Comparison of ENCODE assay signal across 19 cellular contexts in genomic region chr6:122845464-122845863, GRCh38. TPM values are rescaled to one million over a fixed set of nuclear protein-coding genes. Genes with fewer than 3 reads are reported as not detected.
DNase-seq lines count a peak whose midpoint lies in the region; ATAC-seq and TF ChIP-seq lines count a peak whose summit lies in the region.
"Had no signal": no experiment of that assay in that cellular context is flagged by ENCODE, and none has a peak within 500 bp of the region (broad histone marks: within the 10 kb centered on the region; RNA-seq: fewer than 3 reads in every experiment).

No MANE protein-coding gene starts in this region.

- H2AK5ac ChIP-seq in mesenchymal stem cell (ENCODE audit: low read length, severe bottlenecking): peak overlapping the region; percentile 4

- H3K36me3 ChIP-seq in HUES6 (ENCODE audit: control insufficient read depth, insufficient read depth, low read length) (no peaks in the 10 kb centered on the region), breast epithelium (no peaks in the 10 kb centered on the region), mesenchymal stem cell (ENCODE audit: control insufficient read depth in 1 of 2, insufficient read depth in 2 of 2, low read depth in 1 of 2, low read length in 2 of 2) (no peaks in the 10 kb centered on the region)
- H3K36me3 ChIP-seq: BLaER1 had no signal

- no peak overlapping the region for H2BK12ac ChIP-seq in mesenchymal stem cell (ENCODE audit: low read length in 2 of 2)

- H4K91ac ChIP-seq in mesenchymal stem cell (ENCODE audit: low read length): no peak overlapping the region

- no peak overlapping the region for H3K27ac Mint-ChIP-seq in chondrocyte (ENCODE audit: unreplicated experiment)
- H3K27ac Mint-ChIP-seq: CD4-positive, alpha-beta memory T cell; IgD-negative memory B cell had no signal

- peak overlapping the region; percentile 39 for H3K27ac ChIP-seq in AG04450 (ENCODE audit: low read depth, low read length)
- peak overlapping the region; percentile 58; the same call in 1 of the 2 replicates for H3K27ac ChIP-seq in HUES6 (ENCODE audit: low read depth, low read length)
- H3K27ac ChIP-seq in breast epithelium: peak overlapping the region; percentile 29 to 52
- no peak overlapping the region for H3K27ac ChIP-seq in mesenchymal stem cell (ENCODE audit: low read length, poor library complexity, severe bottlenecking)
- no peak overlapping the region for H3K27ac ChIP-seq in RWPE1
- H3K27ac ChIP-seq: BLaER1 had no signal

- H3K9me3 ChIP-seq in AG04450 (ENCODE audit: control insufficient read depth, insufficient read depth, low read length) (no peaks in the 10 kb centered on the region; the same call in 1 of the 2 replicates), HUES6 (ENCODE audit: control insufficient read depth, insufficient read depth, low read depth, low read length) (peaks cover 2% of the 10 kb centered on the region), breast epithelium (no peaks in the 10 kb centered on the region), mesenchymal stem cell (ENCODE audit: control insufficient read depth, low read length) (no peaks in the 10 kb centered on the region)
- H3K9me3 ChIP-seq: SK-N-SH had no signal

- no peak overlapping the region for H3K4me3 ChIP-seq in AG04450 (ENCODE audit: low read depth, low read length)
- 0 out of 2 replicates have a peak overlapping the region, but pooled peaks have one; percentile 3 for H3K4me3 ChIP-seq in HUES6 (ENCODE audit: low read depth, low read length)
- no peak overlapping the region for H3K4me3 ChIP-seq in breast epithelium
- H3K4me3 ChIP-seq in mesenchymal stem cell (ENCODE audit: insufficient read depth in 1 of 2, low read depth in 1 of 2, low read length in 2 of 2): peak overlapping the region in 1 of 2 experiments; percentile 70
- H3K4me3 ChIP-seq: BLaER1 had no signal

- TF ChIP-seq CTCF in AG04450 (IDR thresholded peaks at IDR 0.05; ENCODE audit: low read depth, low read length) (no peak), breast epithelium (IDR thresholded peaks at IDR 0.05) (no peak), chondrocyte (IDR thresholded peaks at IDR 0.05) (no peak), RWPE1 (conservative IDR thresholded peaks at IDR 0.05; ENCODE audit: low read depth) (no peak)

- no peak overlapping the region for H2BK5ac ChIP-seq in mesenchymal stem cell (ENCODE audit: low read depth, low read length, poor library complexity, severe bottlenecking)

- H3K4me1 ChIP-seq in HUES6 (ENCODE audit: control insufficient read depth, insufficient read depth, low read length) (peaks cover 10% of the 10 kb centered on the region), breast epithelium (no peaks in the 10 kb centered on the region), mesenchymal stem cell (ENCODE audit: control insufficient read depth, insufficient read depth, low read depth, low read length) (no peaks in the 10 kb centered on the region)
- H3K4me1 ChIP-seq: BLaER1 had no signal

- no peak for TF ChIP-seq POLR2A in breast epithelium (IDR thresholded peaks at IDR 0.05)

- no peak overlapping the region for H3K14ac ChIP-seq in mesenchymal stem cell (ENCODE audit: low read length in 2 of 2)

- no peak for ATAC-seq in left lobe of liver

- intact Hi-C loops in breast epithelium (cut with DNase I; ENCODE audit: low total_unique reads): no loop called here

- H3K79me1 ChIP-seq in mesenchymal stem cell (replicated peaks; ENCODE audit: low read length, poor library complexity, severe bottlenecking): no peaks in the 10 kb centered on the region

- H2AFZ ChIP-seq in mesenchymal stem cell (ENCODE audit: low read depth, low read length): no peak overlapping the region

- H3K4ac ChIP-seq in mesenchymal stem cell (ENCODE audit: low read depth in 1 of 2, low read length in 2 of 2): no peak overlapping the region

- H2BK15ac ChIP-seq in mesenchymal stem cell (ENCODE audit: low read depth, poor library complexity, severe bottlenecking): no peak overlapping the region

- H3K9ac ChIP-seq in HUES6 (ENCODE audit: low read length) (peak overlapping the region; percentile 54), mesenchymal stem cell (ENCODE audit: low read length) (peak overlapping the region; percentile 86)
- H3K9ac ChIP-seq: BLaER1, SK-N-SH had no signal

- H3K36me3 Mint-ChIP-seq in chondrocyte (ENCODE audit: low read depth): no peaks in the 10 kb centered on the region
- H3K36me3 Mint-ChIP-seq: CD4-positive, alpha-beta memory T cell; IgD-negative memory B cell had no signal

- H3K4me3 Mint-ChIP-seq in chondrocyte (ENCODE audit: unreplicated experiment): no peak overlapping the region
- H3K4me3 Mint-ChIP-seq: CD4-positive, alpha-beta memory T cell; IgD-negative memory B cell had no signal

- H3K9me3 Mint-ChIP-seq in chondrocyte (ENCODE audit: low read depth): no peaks in the 10 kb centered on the region
- H3K9me3 Mint-ChIP-seq: IgD-negative memory B cell had no signal

- no peak overlapping the region for H3K23ac ChIP-seq in mesenchymal stem cell (ENCODE audit: low read length in 2 of 2)

- no peak overlapping the region for H4K8ac ChIP-seq in mesenchymal stem cell (ENCODE audit: low read length)

- H3K27me3 Mint-ChIP-seq in chondrocyte (ENCODE audit: low read depth): peaks cover 6% of the 10 kb centered on the region
- H3K27me3 Mint-ChIP-seq: IgD-negative memory B cell had no signal

- CTCF ChIA-PET in AG04450 (lab: Charles Lee) (interaction anchor here (0.7 kb wide), 2 partner anchors 10 to 24 kb away, joined by 3 read pairs; no protein-coding TSS in a partner anchor), RWPE1 (lab: Yijun Ruan, JAX) (interaction anchor here (0.8 kb wide), 1 partner anchor 1598 kb away, joined by 3 read pairs; no protein-coding TSS in a partner anchor)

- H3K27me3 ChIP-seq in AG04450 (ENCODE audit: control insufficient read depth, insufficient read depth, low read length): no peaks in the 10 kb centered on the region
- no peaks in the 10 kb centered on the region for H3K27me3 ChIP-seq in HUES6 (ENCODE audit: control insufficient read depth, insufficient read depth, low read length)
- no peaks in the 10 kb centered on the region for H3K27me3 ChIP-seq in breast epithelium
- no peaks in the 10 kb centered on the region for H3K27me3 ChIP-seq in mesenchymal stem cell (ENCODE audit: control insufficient read depth in 1 of 2, insufficient read depth in 1 of 2, low read length in 2 of 2)
- H3K27me3 ChIP-seq: BLaER1 had no signal

- H3K4me2 ChIP-seq in mesenchymal stem cell (ENCODE audit: low read length, poor library complexity, severe bottlenecking): no peak overlapping the region
- H3K4me2 ChIP-seq: BLaER1 had no signal

- 86% methylated on average over 9 of the region's 9 CpGs for WGBS in mesenchymal stem cell

- DNase-seq in AG04450 (ENCODE audit: low read depth, low spot score) (no peak), breast epithelium (ENCODE audit: low spot score in 2 of 2) (no peak), mesenchymal stem cell (no peak), SK-N-DZ (ENCODE audit: low spot score) (no peak), chondrocyte (ENCODE audit: low spot score) (no peak), RWPE1 (ENCODE audit: low spot score) (no peak), left lobe of liver (ENCODE audit: low spot score) (no peak)
- DNase-seq: Calu3; CD4-positive, alpha-beta memory T cell; GOT3; Karpas-422; NCI-H1092 treated with DMSO at 0.1 percent for 48 hours; NCI-H1694 treated with DMSO at 0.1 percent for 48 hours; NK-92 treated with Interleukin-12 subunit alpha and Interleukin-12 subunit beta, amount 100 ng/mL, for 24 hours; Right ventricle myocardium superior; SK-N-SH had no signal

- H3K4me1 Mint-ChIP-seq in chondrocyte (ENCODE audit: low read depth): peaks cover 10% of the 10 kb centered on the region
- H3K4me1 Mint-ChIP-seq: CD4-positive, alpha-beta memory T cell; IgD-negative memory B cell had no signal

- no peak overlapping the region for H3K18ac ChIP-seq in mesenchymal stem cell (ENCODE audit: low read depth in 1 of 2, low read length in 2 of 2)

- POLR2A ChIA-PET in AG04450 (lab: Yijun Ruan, JAX) (no interaction called here), RWPE1 (lab: Yijun Ruan, JAX; ENCODE audit: low non-redundant PET) (no interaction called here)

- no peak overlapping the region for H2BK120ac ChIP-seq in mesenchymal stem cell (ENCODE audit: low read depth, low read length)

RNA-seq across cellular contexts. Expression of gene SMPDL3A, which starts 56.4 kb away (rescaled TPM):
- 84.4 and 105 TPM in 2 replicates for polyA plus RNA-seq in AG04450 (2011; rRNA removed)
- 18.2 and 31.1 TPM in 2 replicates for polyA minus RNA-seq in AG04450 (2011; rRNA and poly(A)+ RNA removed)
- total RNA-seq in breast epithelium (10 to 100 TPM in 2 of 3 donors, 1 to 10 TPM in 1; 9.1 to 26.5 (median 17.0) TPM), chondrocyte (8.2 to 9.1 TPM (median 8.7 TPM) in 3 replicates), left lobe of liver (29.3 TPM)
- 45.7 TPM for polyA plus RNA-seq in mesenchymal stem cell (2013, experiment 1 of 2)
- 47.1 TPM for polyA plus RNA-seq in mesenchymal stem cell (2013, experiment 2 of 2)
- 4.3 and 4.4 TPM in 2 replicates for polyA plus RNA-seq in SK-N-DZ (2014; cell fraction: cytosol; rRNA removed)
- 3.9 and 6.2 TPM in 2 replicates for polyA plus RNA-seq in SK-N-DZ (2014; cell fraction: nucleus; rRNA removed)
- total RNA-seq: CD4-positive, alpha-beta memory T cell had no signal
- polyA plus RNA-seq: CD4-positive, alpha-beta memory T cell had no signal

Comparison
In these comparisons a context has a peak if more than half of its experiments do, and no peak if none do; other contexts are left out.
1. H3K27ac ChIP-seq: peak in AG04450 (single experiment), HUES6 (single experiment) and breast epithelium (2 of 2); none in mesenchymal stem cell (single experiment) and RWPE1 (single experiment).